9 cellular contexts compared by ENCODE assay signal in the genomic region with DNA sequence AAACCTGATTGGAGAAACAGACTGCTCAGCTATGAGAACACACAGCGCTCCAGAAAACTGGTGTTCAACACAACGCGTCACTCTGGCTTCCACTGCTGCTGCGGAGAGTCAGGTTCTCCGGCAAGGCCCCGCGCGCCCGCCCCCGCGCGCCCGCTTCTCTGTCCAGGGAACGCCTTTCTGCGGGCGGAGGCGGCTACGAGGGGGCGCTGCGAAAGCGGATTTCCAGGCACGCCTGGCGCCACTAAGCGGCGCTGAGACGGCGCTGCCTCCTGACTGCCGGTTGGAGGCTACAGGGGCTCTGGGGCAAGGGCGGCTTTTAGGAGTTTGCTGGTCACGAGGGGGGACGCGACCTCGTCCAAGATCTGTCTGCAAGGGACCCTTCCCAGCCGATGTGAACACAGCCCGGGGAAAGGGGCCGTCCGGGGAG. TPM values are rescaled to one million over a fixed set of nuclear protein-coding genes. Genes with fewer than 3 reads are reported as not detected.
DNase-seq lines count a peak whose midpoint lies in the region; ATAC-seq and TF ChIP-seq lines count a peak whose summit lies in the region.
"Not testable (repeated sequence)": the region's sequence is repeated elsewhere in the genome, so short reads cannot be mapped to it uniquely, and the experiment has no call there.
"Had no signal": no experiment of that assay in that cellular context is flagged by ENCODE, and none has a peak within 500 bp of the region (broad histone marks: within the 10 kb centered on the region; RNA-seq: fewer than 3 reads in every experiment).

No MANE protein-coding gene starts in this region.

- CTCF ChIA-PET in RWPE1 (lab: Yijun Ruan, JAX); activated naive CD4-positive, alpha-beta T cell treated with anti-CD3 and anti-CD28 coated beads for 36 hours (lab: Charles Lee): not testable (repeated sequence)

- not testable (repeated sequence) for H3K79me2 ChIP-seq in ACC112 (ENCODE audit: control insufficient read depth, insufficient read depth, low read length, unreplicated experiment)

- TF ChIP-seq CTCF in RWPE1 (conservative IDR thresholded peaks at IDR 0.05; ENCODE audit: low read depth) (peak; percentile 41), left lung (IDR thresholded peaks at IDR 0.05) (peak in 1 of 2 donors; percentile 15)

- peak overlapping the region; percentile 61 for H3K4me3 ChIP-seq in ACC112 (ENCODE audit: low read depth, low read length)
- H3K4me3 ChIP-seq in left lung: not testable (repeated sequence)

- DNase-seq in Kasumi-1 (lab: John Stamatoyannopoulos, UW): peak; percentile 16 to 22
- not testable (repeated sequence) for DNase-seq in RWPE1 (ENCODE audit: low spot score)
- peak; percentile 56 for DNase-seq in activated naive CD4-positive, alpha-beta T cell treated with anti-CD3 and anti-CD28 coated beads for 36 hours
- peak; percentile 57 to 60 for DNase-seq in erythroblast (lab: John Stamatoyannopoulos, UW)
- DNase-seq in left lung: peak in 1 of 2 donors; percentile 55
- peak; percentile 75 for DNase-seq in retina

- not testable (repeated sequence) for H3K4me1 Mint-ChIP-seq in activated naive CD4-positive, alpha-beta T cell treated with anti-CD3 and anti-CD28 coated beads for 36 hours (ENCODE audit: low read depth)

- not testable (repeated sequence) for H3K27me3 Mint-ChIP-seq in activated naive CD4-positive, alpha-beta T cell treated with anti-CD3 and anti-CD28 coated beads for 36 hours (ENCODE audit: low read depth)

- peak overlapping the region; percentile 50 for H2AFZ ChIP-seq in ACC112 (ENCODE audit: low read length, unreplicated experiment)

- H3K4me3 Mint-ChIP-seq in activated naive CD4-positive, alpha-beta T cell treated with anti-CD3 and anti-CD28 coated beads for 36 hours: peak overlapping the region; percentile 29

- ATAC-seq in GM18868 (IDR thresholded peaks at IDR 0.05; ENCODE audit: unreplicated experiment) (peak; percentile 70), left lung (peak; percentile 94)

- H3K27ac Mint-ChIP-seq in activated naive CD4-positive, alpha-beta T cell treated with anti-CD3 and anti-CD28 coated beads for 36 hours: not testable (repeated sequence)

- not testable (repeated sequence) for H3K36me3 ChIP-seq in ACC112 (ENCODE audit: insufficient read depth, low read length); left lung

- H3K9me3 Mint-ChIP-seq in activated naive CD4-positive, alpha-beta T cell treated with anti-CD3 and anti-CD28 coated beads for 36 hours: not testable (repeated sequence)

- peaks cover 14% of the 10 kb centered on the region for H3K4me1 ChIP-seq in ACC112 (ENCODE audit: control insufficient read depth, insufficient read depth, low read length, unreplicated experiment)
- H3K4me1 ChIP-seq in left lung: not testable (repeated sequence)

- H3K27me3 ChIP-seq in ACC112 (ENCODE audit: insufficient read depth, low read length); left lung: not testable (repeated sequence)

- intact Hi-C loops in activated naive CD4-positive, alpha-beta T cell treated with anti-CD3 and anti-CD28 coated beads for 36 hours (cut with micrococcal nuclease); left lung (cut with DNase I): not testable (repeated sequence)

- TF ChIP-seq POLR2A in erythroblast (IDR thresholded peaks at IDR 0.05; ENCODE audit: low read length): not testable (repeated sequence)

- POLR2A ChIA-PET in RWPE1 (lab: Yijun Ruan, JAX; ENCODE audit: low non-redundant PET): not testable (repeated sequence)

- H3K27ac ChIP-seq in ACC112 (ENCODE audit: low read depth, low read length) (peak overlapping the region; percentile 34; the same call in 1 of the 2 replicates), RWPE1 (peak overlapping the region; percentile 67)
- not testable (repeated sequence) for H3K27ac ChIP-seq in left lung

- not testable (repeated sequence) for H3K9me3 ChIP-seq in left lung

- H3K36me3 Mint-ChIP-seq in activated naive CD4-positive, alpha-beta T cell treated with anti-CD3 and anti-CD28 coated beads for 36 hours (ENCODE audit: low read depth): not testable (repeated sequence)

RNA-seq across cellular contexts. Expression of a gene that starts 22.6 kb away (rescaled TPM):
- total RNA-seq in activated naive CD4-positive, alpha-beta T cell treated with anti-CD3 and anti-CD28 coated beads for 36 hours: not detected
- 1 to 10 TPM; 3.0 to 7.7 TPM for total RNA-seq in left lung
- total RNA-seq: colonic mucosa had no signal

RNA-seq across cellular contexts. Expression of a gene that starts 30.2 kb away (rescaled TPM):
- not detected for total RNA-seq in activated naive CD4-positive, alpha-beta T cell treated with anti-CD3 and anti-CD28 coated beads for 36 hours
- not detected for total RNA-seq in left lung
